15 cellular contexts compared by ENCODE assay signal in genomic region chr13:45162194-45162593, GRCh38. TPM values are rescaled to one million over a fixed set of nuclear protein-coding genes. Genes with fewer than 3 reads are reported as not detected.
DNase-seq lines count a peak whose midpoint lies in the region; ATAC-seq, FAIRE-seq and TF ChIP-seq lines count a peak whose summit lies in the region.
"Had no signal": no experiment of that assay in that cellular context is flagged by ENCODE, and none has a peak within 500 bp of the region (broad histone marks: within the 10 kb centered on the region; RNA-seq: fewer than 3 reads in every experiment).

No MANE protein-coding gene starts in this region.

- no peaks in the 10 kb centered on the region for H3K27me3 ChIP-seq in bronchial epithelial cell (ENCODE audit: control insufficient read depth, insufficient read depth, low read length)
- H3K27me3 ChIP-seq: tibial artery had no signal

- 58% methylated on average over 1 of the region's 1 CpG for WGBS in A549 (ENCODE audit: missing lambda C conversion rate)

- H3K27ac Mint-ChIP-seq in activated CD4-positive, alpha-beta memory T cell treated with anti-CD3 and anti-CD28 coated beads, Interleukin-2, amount 10 ng/mL, durations not matched to agents 7 days and 5 days: no peak overlapping the region
- peak overlapping the region in 1 of 2 donors; percentile 67 for H3K27ac Mint-ChIP-seq in effector memory CD8-positive, alpha-beta T cell

- TF ChIP-seq RAD21 in A549 (conservative IDR thresholded peaks at IDR 0.05 in 1 of 2, IDR thresholded peaks at IDR 0.05 in 1 of 2): no peak

- H3K4me3 ChIP-seq in A549 (no peak overlapping the region), bronchial epithelial cell (ENCODE audit: low read depth, low read length) (no peak overlapping the region)
- H3K4me3 ChIP-seq: tibial artery had no signal

- H3K4me3 Mint-ChIP-seq in activated CD4-positive, alpha-beta memory T cell treated with anti-CD3 and anti-CD28 coated beads, Interleukin-2, amount 10 ng/mL, durations not matched to agents 7 days and 5 days: no peak overlapping the region
- no peak overlapping the region for H3K4me3 Mint-ChIP-seq in effector memory CD8-positive, alpha-beta T cell

- no peak for FAIRE-seq in A549 (lab: Jason Lieb, UNC)
- no peak for FAIRE-seq in bronchial epithelial cell (lab: Jason Lieb, UNC)
- FAIRE-seq: D721Med had no signal

- no peaks in the 10 kb centered on the region for H3K4me1 Mint-ChIP-seq in activated CD4-positive, alpha-beta memory T cell treated with anti-CD3 and anti-CD28 coated beads, Interleukin-2, amount 10 ng/mL, durations not matched to agents 7 days and 5 days
- H3K4me1 Mint-ChIP-seq in effector memory CD8-positive, alpha-beta T cell (ENCODE audit: low read depth in 2 of 2): no peaks in the 10 kb centered on the region

- CTCF ChIA-PET in A549 (lab: Yijun Ruan, JAX): interaction anchor here (0.6 to 0.9 kb wide), 2 partner anchors 55 to 115 kb away, joined by 3 read pairs; no protein-coding TSS in a partner anchor
- CTCF ChIA-PET in activated CD4-positive, alpha-beta memory T cell treated with anti-CD3 and anti-CD28 coated beads, Interleukin-2, amount 10 ng/mL, durations not matched to agents 7 days and 5 days (lab: Charles Lee): interaction anchor here (0.6 kb wide), 1 partner anchor 124 kb away, joined by 3 read pairs; no protein-coding TSS in a partner anchor

- no peak for TF ChIP-seq EP300 in A549 (IDR thresholded peaks at IDR 0.05)

- peak; percentile 64 to 69; a peak in 5 of 6 replicates for ATAC-seq in A549
- peak; percentile 74 for ATAC-seq in left colon
- ATAC-seq in GM19023 (IDR thresholded peaks at IDR 0.05; ENCODE audit: unreplicated experiment): no peak
- no peak for ATAC-seq in effector memory CD8-positive, alpha-beta T cell (replicated peaks)

- peaks cover 26% of the 10 kb centered on the region for H3K36me3 Mint-ChIP-seq in activated CD4-positive, alpha-beta memory T cell treated with anti-CD3 and anti-CD28 coated beads, Interleukin-2, amount 10 ng/mL, durations not matched to agents 7 days and 5 days (ENCODE audit: low read depth)
- peaks cover 15% of the 10 kb centered on the region for H3K36me3 Mint-ChIP-seq in effector memory CD8-positive, alpha-beta T cell (ENCODE audit: insufficient read depth)

- peaks cover 24% of the 10 kb centered on the region for H3K4me1 ChIP-seq in A549

- no peak for TF ChIP-seq POLR2A in A549 (IDR thresholded peaks at IDR 0.05; ENCODE audit: low read length)

- peak overlapping the region; percentile 72 for H3K4me2 ChIP-seq in A549

- intact Hi-C loops in left colon (cut with DNase I, micrococcal nuclease): no loop called here

- peak overlapping the region; percentile 33 to 77; a peak in 5 of 6 replicates for H3K27ac ChIP-seq in A549
- H3K27ac ChIP-seq: tibial artery had no signal

- DNase-seq in A549 (ENCODE audit: low read depth in 1 of 2, low spot score in 1 of 2) (no peak), LoVo (ENCODE audit: low spot score) (peak; percentile 5), bronchial epithelial cell (ENCODE audit: low read depth) (peak; percentile 14), left colon (no peak), NCI-H2107 treated with DMSO at 0.1 percent for 48 hours (lab: John Stamatoyannopoulos, UW; ENCODE audit: unreplicated experiment) (no peak)
- DNase-seq in activated CD4-positive, alpha-beta memory T cell treated with anti-CD3 and anti-CD28 coated beads, Interleukin-2, amount 10 ng/mL, durations not matched to agents 7 days and 5 days: no peak
- no peak for DNase-seq in effector memory CD8-positive, alpha-beta T cell
- DNase-seq: activated CD4-positive, CD25-positive, alpha-beta regulatory T cell; hippocampal formation; Karpas-422; NCI-H1930; stimulated activated CD4-positive, alpha-beta T cell treated with anti-CD3 and anti-CD28 coated beads, Interleukin-12 subunit alpha, Interleukin-12 subunit beta, amount 100 ng/mL, for 4 hours; tibial artery had no signal

- H3K27me3 Mint-ChIP-seq in activated CD4-positive, alpha-beta memory T cell treated with anti-CD3 and anti-CD28 coated beads, Interleukin-2, amount 10 ng/mL, durations not matched to agents 7 days and 5 days: no peaks in the 10 kb centered on the region
- no peaks in the 10 kb centered on the region for H3K27me3 Mint-ChIP-seq in effector memory CD8-positive, alpha-beta T cell

- H3K9me3 Mint-ChIP-seq in activated CD4-positive, alpha-beta memory T cell treated with anti-CD3 and anti-CD28 coated beads, Interleukin-2, amount 10 ng/mL, durations not matched to agents 7 days and 5 days: peaks cover 5% of the 10 kb centered on the region
- no peaks in the 10 kb centered on the region for H3K9me3 Mint-ChIP-seq in effector memory CD8-positive, alpha-beta T cell

- peaks cover 2% of the 10 kb centered on the region for H3K36me3 ChIP-seq in bronchial epithelial cell (ENCODE audit: control insufficient read depth, insufficient read depth, low read length)

- TF ChIP-seq CTCF in A549 (IDR thresholded peaks at IDR 0.05) (no peak), bronchial epithelial cell (IDR thresholded peaks at IDR 0.05; ENCODE audit: insufficient read depth, low read length, severe bottlenecking) (no peak)

- H3K9me3 ChIP-seq in A549: no peaks in the 10 kb centered on the region
- H3K9me3 ChIP-seq: tibial artery had no signal

- POLR2A ChIA-PET in A549 (lab: Yijun Ruan, JAX): no interaction called here
- POLR2A ChIA-PET in activated CD4-positive, alpha-beta memory T cell treated with anti-CD3 and anti-CD28 coated beads, Interleukin-2, amount 10 ng/mL, durations not matched to agents 7 days and 5 days (lab: Charles Lee): no interaction called here

TF ChIP-seq in A549, 52 proteins besides CTCF, POLR2A, EP300 and RAD21:
- TF ChIP-seq BHLHE40 (IDR thresholded peaks at IDR 0.05; ENCODE audit: low read depth, low read length): no peak
- no peak for TF ChIP-seq CBX8 (IDR thresholded peaks at IDR 0.05)
- no peak for TF ChIP-seq ELK1 (IDR thresholded peaks at IDR 0.05; ENCODE audit: low read depth, low read length)

RNA-seq across cellular contexts. Expression of gene KCTD4, which starts 38.7 kb away (rescaled TPM):
- polyA plus RNA-seq in A549 (2011; rRNA removed) (not detected in 2 replicates), A549 (2017; fragmentation: RNase III; extraction: RNeasy Plus Mini Kit Qiagen cat#74134 plus additional on column Dnase treatment) (not detected in 3 replicates)
- not detected in 2 replicates for polyA plus RNA-seq in A549 (2012; cell fraction: cytosol; rRNA removed)
- polyA plus RNA-seq in A549 (2012; cell fraction: nucleus; rRNA removed): not detected in 2 replicates
- polyA minus RNA-seq in A549 (2011; rRNA and poly(A)+ RNA removed): not detected in 2 replicates
- total RNA-seq in bronchial epithelial cell (not detected in 2 replicates), left colon (under 1 TPM in 1 of 2 donors, not detected in 1; 0.45 TPM)
- total RNA-seq in activated CD4-positive, alpha-beta memory T cell treated with anti-CD3 and anti-CD28 coated beads, Interleukin-2, amount 10 ng/mL, durations not matched to agents 7 days and 5 days: not detected

RNA-seq across cellular contexts. Expression of gene GTF2F2, which starts 41.9 kb away (rescaled TPM):
- polyA plus RNA-seq in A549 (2011; rRNA removed) (17.7 and 30.0 TPM in 2 replicates), A549 (2017; fragmentation: RNase III; extraction: RNeasy Plus Mini Kit Qiagen cat#74134 plus additional on column Dnase treatment) (19.3 to 24.5 TPM (median 21.0 TPM) in 3 replicates)
- polyA plus RNA-seq in A549 (2012; cell fraction: cytosol; rRNA removed): 8.1 and 8.9 TPM in 2 replicates
- 3.6 and 3.9 TPM in 2 replicates for polyA plus RNA-seq in A549 (2012; cell fraction: nucleus; rRNA removed)
- polyA minus RNA-seq in A549 (2011; rRNA and poly(A)+ RNA removed): 2.8 and 3.7 TPM in 2 replicates
- total RNA-seq in bronchial epithelial cell (33.4 and 42.4 TPM in 2 replicates), left colon (10 to 100 TPM; 17.4 to 19.0 TPM)
- total RNA-seq in activated CD4-positive, alpha-beta memory T cell treated with anti-CD3 and anti-CD28 coated beads, Interleukin-2, amount 10 ng/mL, durations not matched to agents 7 days and 5 days: 10 to 100 TPM; 15.3 to 15.5 TPM

Comparison
In these comparisons a context has a peak if more than half of its experiments do, and no peak if none do; other contexts are left out.
1. ATAC-seq: peak in A549 (2 of 2) and left colon (single experiment); none in GM19023 (single experiment) and effector memory CD8-positive, alpha-beta T cell (single experiment).
2. DNase-seq: peak in LoVo (single experiment) and bronchial epithelial cell (single experiment); none in A549 (0 of 2), left colon (0 of 2), activated CD4-positive, alpha-beta memory T cell treated with anti-CD3 and anti-CD28 coated beads, Interleukin-2, amount 10 ng/mL, durations not matched to agents 7 days and 5 days (single experiment), effector memory CD8-positive, alpha-beta T cell (0 of 3) and NCI-H2107 treated with DMSO at 0.1 percent for 48 hours (single experiment).